Comparison of ENCODE assay signal across 1 cellular context in genomic region chr18:70295633-70296188, GRCh38.
TF ChIP-seq lines count a peak whose summit lies in the region.

No MANE protein-coding gene starts in this region.

TF ChIP-seq in GM23338, 12 proteins besides CTCF, POLR2A, EP300 and RAD21 (continued from another document):
- TF ChIP-seq, protein P1, sequence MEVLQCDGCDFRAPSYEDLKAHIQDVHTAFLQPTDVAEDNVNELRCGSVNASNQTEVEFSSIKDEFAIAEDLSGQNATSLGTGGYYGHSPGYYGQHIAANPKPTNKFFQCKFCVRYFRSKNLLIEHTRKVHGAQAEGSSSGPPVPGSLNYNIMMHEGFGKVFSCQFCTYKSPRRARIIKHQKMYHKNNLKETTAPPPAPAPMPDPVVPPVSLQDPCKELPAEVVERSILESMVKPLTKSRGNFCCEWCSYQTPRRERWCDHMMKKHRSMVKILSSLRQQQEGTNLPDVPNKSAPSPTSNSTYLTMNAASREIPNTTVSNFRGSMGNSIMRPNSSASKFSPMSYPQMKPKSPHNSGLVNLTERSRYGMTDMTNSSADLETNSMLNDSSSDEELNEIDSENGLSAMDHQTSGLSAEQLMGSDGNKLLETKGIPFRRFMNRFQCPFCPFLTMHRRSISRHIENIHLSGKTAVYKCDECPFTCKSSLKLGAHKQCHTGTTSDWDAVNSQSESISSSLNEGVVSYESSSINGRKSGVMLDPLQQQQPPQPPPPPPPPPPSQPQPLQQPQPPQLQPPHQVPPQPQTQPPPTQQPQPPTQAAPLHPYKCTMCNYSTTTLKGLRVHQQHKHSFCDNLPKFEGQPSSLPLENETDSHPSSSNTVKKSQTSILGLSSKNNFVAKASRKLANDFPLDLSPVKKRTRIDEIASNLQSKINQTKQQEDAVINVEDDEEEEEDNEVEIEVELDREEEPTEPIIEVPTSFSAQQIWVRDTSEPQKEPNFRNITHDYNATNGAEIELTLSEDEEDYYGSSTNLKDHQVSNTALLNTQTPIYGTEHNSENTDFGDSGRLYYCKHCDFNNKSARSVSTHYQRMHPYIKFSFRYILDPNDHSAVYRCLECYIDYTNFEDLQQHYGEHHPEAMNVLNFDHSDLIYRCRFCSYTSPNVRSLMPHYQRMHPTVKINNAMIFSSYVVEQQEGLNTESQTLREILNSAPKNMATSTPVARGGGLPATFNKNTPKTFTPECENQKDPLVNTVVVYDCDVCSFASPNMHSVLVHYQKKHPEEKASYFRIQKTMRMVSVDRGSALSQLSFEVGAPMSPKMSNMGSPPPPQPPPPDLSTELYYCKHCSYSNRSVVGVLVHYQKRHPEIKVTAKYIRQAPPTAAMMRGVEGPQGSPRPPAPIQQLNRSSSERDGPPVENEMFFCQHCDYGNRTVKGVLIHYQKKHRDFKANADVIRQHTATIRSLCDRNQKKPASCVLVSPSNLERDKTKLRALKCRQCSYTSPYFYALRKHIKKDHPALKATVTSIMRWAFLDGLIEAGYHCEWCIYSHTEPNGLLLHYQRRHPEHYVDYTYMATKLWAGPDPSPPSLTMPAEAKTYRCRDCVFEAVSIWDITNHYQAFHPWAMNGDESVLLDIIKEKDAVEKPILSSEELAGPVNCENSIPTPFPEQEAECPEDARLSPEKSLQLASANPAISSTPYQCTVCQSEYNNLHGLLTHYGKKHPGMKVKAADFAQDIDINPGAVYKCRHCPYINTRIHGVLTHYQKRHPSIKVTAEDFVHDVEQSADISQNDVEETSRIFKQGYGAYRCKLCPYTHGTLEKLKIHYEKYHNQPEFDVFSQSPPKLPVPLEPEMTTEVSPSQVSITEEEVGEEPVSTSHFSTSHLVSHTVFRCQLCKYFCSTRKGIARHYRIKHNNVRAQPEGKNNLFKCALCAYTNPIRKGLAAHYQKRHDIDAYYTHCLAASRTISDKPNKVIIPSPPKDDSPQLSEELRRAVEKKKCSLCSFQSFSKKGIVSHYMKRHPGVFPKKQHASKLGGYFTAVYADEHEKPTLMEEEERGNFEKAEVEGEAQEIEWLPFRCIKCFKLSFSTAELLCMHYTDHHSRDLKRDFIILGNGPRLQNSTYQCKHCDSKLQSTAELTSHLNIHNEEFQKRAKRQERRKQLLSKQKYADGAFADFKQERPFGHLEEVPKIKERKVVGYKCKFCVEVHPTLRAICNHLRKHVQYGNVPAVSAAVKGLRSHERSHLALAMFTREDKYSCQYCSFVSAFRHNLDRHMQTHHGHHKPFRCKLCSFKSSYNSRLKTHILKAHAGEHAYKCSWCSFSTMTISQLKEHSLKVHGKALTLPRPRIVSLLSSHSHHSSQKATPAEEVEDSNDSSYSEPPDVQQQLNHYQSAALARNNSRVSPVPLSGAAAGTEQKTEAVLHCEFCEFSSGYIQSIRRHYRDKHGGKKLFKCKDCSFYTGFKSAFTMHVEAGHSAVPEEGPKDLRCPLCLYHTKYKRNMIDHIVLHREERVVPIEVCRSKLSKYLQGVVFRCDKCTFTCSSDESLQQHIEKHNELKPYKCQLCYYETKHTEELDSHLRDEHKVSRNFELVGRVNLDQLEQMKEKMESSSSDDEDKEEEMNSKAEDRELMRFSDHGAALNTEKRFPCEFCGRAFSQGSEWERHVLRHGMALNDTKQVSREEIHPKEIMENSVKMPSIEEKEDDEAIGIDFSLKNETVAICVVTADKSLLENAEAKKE (CRISPR knock-in tag; IDR thresholded peaks at IDR 0.05): no peak
- TF ChIP-seq POLR2AphosphoS5 (IDR thresholded peaks at IDR 0.05; ENCODE audit: low read depth) (no peak), ZNF331 (CRISPR knock-in tag; IDR thresholded peaks at IDR 0.05; ENCODE audit: low read depth) (no peak), REST (IDR thresholded peaks at IDR 0.05; ENCODE audit: unreplicated experiment) (no peak), EZH2phosphoT487 (IDR thresholded peaks at IDR 0.05; ENCODE audit: unreplicated experiment) (no peak), ETS1 (IDR thresholded peaks at IDR 0.05) (no peak), EZH2 (IDR thresholded peaks at IDR 0.05; ENCODE audit: low read depth, unreplicated experiment) (no peak), STAT1 (IDR thresholded peaks at IDR 0.05; ENCODE audit: unreplicated experiment) (no peak), CREB1 (CRISPR knock-in tag; IDR thresholded peaks at IDR 0.05; ENCODE audit: low read depth) (no peak), JUNB (IDR thresholded peaks at IDR 0.05; ENCODE audit: unreplicated experiment) (no peak)
